Comparison of ENCODE assay signal across 21 cellular contexts in genomic region chr7:40674316-40674715, GRCh38.
DNase-seq lines count a peak whose midpoint lies in the region; ATAC-seq and TF ChIP-seq lines count a peak whose summit lies in the region.
"Had no signal": no experiment of that assay in that cellular context is flagged by ENCODE, and none has a peak within 500 bp of the region (broad histone marks: within the 10 kb centered on the region; RNA-seq: fewer than 3 reads in every experiment).

No MANE protein-coding gene starts in this region.

- DNase-seq in activated naive CD8-positive, alpha-beta T cell treated with anti-CD3 and anti-CD28 coated beads for 36 hours, result no peak
- no peak for DNase-seq in activated naive CD8-positive, alpha-beta T cell treated with anti-CD3 and anti-CD28 coated beads, Interleukin-2, amount 50 U/mL, for 24 hours
- DNase-seq in brain microvascular endothelial cell (peak; percentile 24), fibroblast of the aortic adventitia (ENCODE audit: low read depth) (peak; percentile 25), islet precursor cell (no peak), anterior cingulate cortex (lab: John Stamatoyannopoulos, UW) (no peak), GM13976 (ENCODE audit: low spot score) (no peak)
- DNase-seq: 8988T, C1 segment of cervical spinal cord, DND-41, GDM1, NCI-H1436, NCI-H2029, NCI-H2171, NCI-H748 treated with DMSO at 0.1 percent for 48 hours, PC-3 had no signal

- H3K36me3 Mint-ChIP-seq in activated naive CD8-positive, alpha-beta T cell treated with anti-CD3 and anti-CD28 coated beads for 36 hours, result peaks cover 2% of the 10 kb centered on the region
- H3K36me3 Mint-ChIP-seq in activated naive CD8-positive, alpha-beta T cell treated with anti-CD3 and anti-CD28 coated beads, Interleukin-2, amount 50 U/mL, for 24 hours (ENCODE audit: low read depth), result no peaks in the 10 kb centered on the region

- no peak for TF ChIP-seq CTCF in brain microvascular endothelial cell (IDR thresholded peaks at IDR 0.05; ENCODE audit: low read depth, low read length, missing control alignments)
- no peak for TF ChIP-seq CTCF in fibroblast of the aortic adventitia (IDR thresholded peaks at IDR 0.05; ENCODE audit: insufficient read depth, low read length)
- TF ChIP-seq CTCF in GM13976 (IDR thresholded peaks at IDR 0.05; ENCODE audit: borderline replicate concordance, control extremely low read depth, extremely low read depth, insufficient read depth, missing control alignments), result no peak

- ATAC-seq in activated naive CD8-positive, alpha-beta T cell treated with anti-CD3 and anti-CD28 coated beads, Interleukin-2, amount 50 U/mL, for 24 hours, result no peak
- ATAC-seq in HG02852 (IDR thresholded peaks at IDR 0.05; ENCODE audit: unreplicated experiment), result no peak
- ATAC-seq: GM12878, GM23338, HCT116, PC-3 had no signal

- H3K4me3 Mint-ChIP-seq in activated naive CD8-positive, alpha-beta T cell treated with anti-CD3 and anti-CD28 coated beads for 36 hours, result no peak overlapping the region
- H3K4me3 Mint-ChIP-seq in activated naive CD8-positive, alpha-beta T cell treated with anti-CD3 and anti-CD28 coated beads, Interleukin-2, amount 50 U/mL, for 24 hours, result no peak overlapping the region
- H3K4me3 Mint-ChIP-seq: GM23338 had no signal

- peak overlapping the region; percentile 23 for H3K27ac Mint-ChIP-seq in activated naive CD8-positive, alpha-beta T cell treated with anti-CD3 and anti-CD28 coated beads for 36 hours
- no peak overlapping the region for H3K27ac Mint-ChIP-seq in activated naive CD8-positive, alpha-beta T cell treated with anti-CD3 and anti-CD28 coated beads, Interleukin-2, amount 50 U/mL, for 24 hours
- H3K27ac Mint-ChIP-seq: GM23338 had no signal

- peaks cover 2% of the 10 kb centered on the region for H3K9me3 Mint-ChIP-seq in activated naive CD8-positive, alpha-beta T cell treated with anti-CD3 and anti-CD28 coated beads for 36 hours
- H3K9me3 Mint-ChIP-seq in activated naive CD8-positive, alpha-beta T cell treated with anti-CD3 and anti-CD28 coated beads, Interleukin-2, amount 50 U/mL, for 24 hours, result no peaks in the 10 kb centered on the region
- H3K9me3 Mint-ChIP-seq: GM23338 had no signal

- in situ Hi-C loops in brain microvascular endothelial cell (cut with HindIII; ENCODE audit: low pct_ligation_motif_present, low sequenced_read_pairs) (no loop called here), GM13976 (cut with MboI; ENCODE audit: low sequenced_read_pairs, unreplicated experiment) (no loop called here)

- peaks cover 20% of the 10 kb centered on the region for H3K4me1 Mint-ChIP-seq in activated naive CD8-positive, alpha-beta T cell treated with anti-CD3 and anti-CD28 coated beads for 36 hours
- H3K4me1 Mint-ChIP-seq in activated naive CD8-positive, alpha-beta T cell treated with anti-CD3 and anti-CD28 coated beads, Interleukin-2, amount 50 U/mL, for 24 hours, result peaks cover 16% of the 10 kb centered on the region

- H3K4me3 ChIP-seq in brain microvascular endothelial cell (ENCODE audit: low read depth, low read length), result no peak overlapping the region
- H3K4me3 ChIP-seq in fibroblast of the aortic adventitia (ENCODE audit: low read depth, low read length), result no peak overlapping the region
- H3K4me3 ChIP-seq: GM12878, GM23338 had no signal

- no peaks in the 10 kb centered on the region for H3K36me3 ChIP-seq in brain microvascular endothelial cell (replicated peaks)

- H3K27ac ChIP-seq in brain microvascular endothelial cell, result no peak overlapping the region
- H3K27ac ChIP-seq: HL-60 had no signal

- H3K27me3 Mint-ChIP-seq in activated naive CD8-positive, alpha-beta T cell treated with anti-CD3 and anti-CD28 coated beads for 36 hours, result peaks cover 7% of the 10 kb centered on the region
- peaks cover 2% of the 10 kb centered on the region for H3K27me3 Mint-ChIP-seq in activated naive CD8-positive, alpha-beta T cell treated with anti-CD3 and anti-CD28 coated beads, Interleukin-2, amount 50 U/mL, for 24 hours

- no peaks in the 10 kb centered on the region for H3K27me3 ChIP-seq in brain microvascular endothelial cell (replicated peaks)

Comparison
In these comparisons a context has a peak if more than half of its experiments do, and no peak if none do; other contexts are left out.
1. DNase-seq: peak in brain microvascular endothelial cell (single experiment) and fibroblast of the aortic adventitia (single experiment); none in activated naive CD8-positive, alpha-beta T cell treated with anti-CD3 and anti-CD28 coated beads for 36 hours (single experiment), activated naive CD8-positive, alpha-beta T cell treated with anti-CD3 and anti-CD28 coated beads, Interleukin-2, amount 50 U/mL, for 24 hours (single experiment), islet precursor cell (single experiment), anterior cingulate cortex (0 of 58) and GM13976 (single experiment).